In genomic region chr15:66802087-66803001, GRCh38 we compare ENCODE assay signal across 11 cellular contexts.
DNase-seq lines count a peak whose midpoint lies in the region; ATAC-seq and TF ChIP-seq lines count a peak whose summit lies in the region.
"Had no signal": no experiment of that assay in that cellular context is flagged by ENCODE, and none has a peak within 500 bp of the region (broad histone marks: within the 10 kb centered on the region; RNA-seq: fewer than 3 reads in every experiment).

No MANE protein-coding gene starts in this region.

- no peak for DNase-seq in CD14-positive monocyte (ENCODE audit: low spot score)
- no peak for DNase-seq in SK-N-SH
- peak; percentile 54 for DNase-seq in fibroblast of villous mesenchyme (ENCODE audit: low read depth)
- no peak for DNase-seq in psoas muscle
- no peak for DNase-seq in NCI-H2107 (lab: John Stamatoyannopoulos, UW)
- no peak for DNase-seq in NAMALWA (ENCODE audit: low spot score)
- DNase-seq: activated CD4-positive, alpha-beta T cell treated with anti-CD3 and anti-CD28 coated beads, Interleukin-2, amount 10 ng/mL, durations not matched to agents 24 days and 14 days; NCI-H187 treated with DMSO at 0.1 percent for 48 hours; stimulated activated CD4-positive, alpha-beta T cell treated with anti-CD3 and anti-CD28 coated beads, Interleukin-2, amount 100 ng/mL, for 48 hours had no signal

- peak overlapping the region; percentile 75 for H3K4me2 ChIP-seq in SK-N-SH

- no peaks in the 10 kb centered on the region for H3K36me3 Mint-ChIP-seq in CD14-positive monocyte

- WGBS in SK-N-SH (ENCODE audit: low lambda C conversion rate), result 47% methylated on average over 9 of the region's 12 CpGs
- 78 to 85% (median 83%) methylated on average over 12 of the region's 12 CpGs for WGBS in psoas muscle, 3 donors

- peaks cover 28% of the 10 kb centered on the region for H3F3A ChIP-seq in SK-N-SH (replicated peaks; ENCODE audit: insufficient read depth)

- peaks cover 24% of the 10 kb centered on the region for H3K4me1 Mint-ChIP-seq in CD14-positive monocyte
- H3K4me1 Mint-ChIP-seq: activated CD4-positive, alpha-beta T cell treated with anti-CD3 and anti-CD28 coated beads, Interleukin-2, amount 10 ng/mL, durations not matched to agents 24 days and 14 days had no signal

- H2AFZ ChIP-seq in SK-N-SH (ENCODE audit: low read depth), result peak overlapping the region; percentile 45

- ATAC-seq in psoas muscle (peak; percentile 28 to 47 (median 32)), GM18520 (IDR thresholded peaks at IDR 0.05; ENCODE audit: unreplicated experiment) (no peak), GM19455 (IDR thresholded peaks at IDR 0.05; ENCODE audit: unreplicated experiment) (no peak)

- no peak for TF ChIP-seq RAD21 in SK-N-SH (IDR thresholded peaks at IDR 0.05; ENCODE audit: low read length)

- H3K9ac ChIP-seq in SK-N-SH, result peak overlapping the region; percentile 72

- H3K9me3 Mint-ChIP-seq in CD14-positive monocyte, result peaks cover 0 to 1% (median 0%) of the 10 kb centered on the region in 7 donors
- H3K9me3 Mint-ChIP-seq: activated CD4-positive, alpha-beta T cell treated with anti-CD3 and anti-CD28 coated beads, Interleukin-2, amount 10 ng/mL, durations not matched to agents 24 days and 14 days had no signal

- H4K20me1 ChIP-seq in SK-N-SH (ENCODE audit: insufficient read depth), result no peaks in the 10 kb centered on the region

- peaks cover 18 to 44% of the 10 kb centered on the region in 2 experiments for H3K4me1 ChIP-seq in SK-N-SH (ENCODE audit: control insufficient read depth in 1 of 2, insufficient read depth in 2 of 2, low read depth in 1 of 2, low read length in 1 of 2)
- H3K4me1 ChIP-seq in psoas muscle, result peaks cover 6% of the 10 kb centered on the region

- H3K27me3 Mint-ChIP-seq in CD14-positive monocyte (ENCODE audit: low read depth in 3 of 3), result peaks cover 0 to 5% (median 3%) of the 10 kb centered on the region in 3 donors

- peak overlapping the region; percentile 80 to 98 for H3K27ac ChIP-seq in SK-N-SH (ENCODE audit: low read depth in 2 of 2, low read length in 1 of 2)
- H3K27ac ChIP-seq in psoas muscle, result peak overlapping the region; percentile 60

- CTCF ChIA-PET in SK-N-SH (lab: Yijun Ruan, JAX), result interaction anchor here (0.6 to 0.7 kb wide), 5 partner anchors 11 to 706 kb away, joined by 3 read pairs; no protein-coding TSS in a partner anchor

- peak overlapping the region in 4 of 7 donors; percentile 6 to 78 (median 52) for H3K27ac Mint-ChIP-seq in CD14-positive monocyte
- H3K27ac Mint-ChIP-seq: activated CD4-positive, alpha-beta T cell treated with anti-CD3 and anti-CD28 coated beads, Interleukin-2, amount 10 ng/mL, durations not matched to agents 24 days and 14 days had no signal

- no peaks in the 10 kb centered on the region for H3K36me3 ChIP-seq in SK-N-SH (replicated peaks in 1 of 2; ENCODE audit: control insufficient read depth in 1 of 2, insufficient read depth in 2 of 2, low read length in 1 of 2)
- no peaks in the 10 kb centered on the region for H3K36me3 ChIP-seq in psoas muscle (ENCODE audit: insufficient read depth in 1 of 2, low read depth in 1 of 2)

- no peaks in the 10 kb centered on the region for H3K9me2 ChIP-seq in SK-N-SH

- no peaks in the 10 kb centered on the region for H3K79me2 ChIP-seq in SK-N-SH (ENCODE audit: insufficient read depth)

- H3K27me3 ChIP-seq in SK-N-SH (ENCODE audit: insufficient read depth) (no peaks in the 10 kb centered on the region), psoas muscle (ENCODE audit: insufficient read depth in 3 of 3, low read length in 2 of 3) (peaks cover 0 to 2% (median 0%) of the 10 kb centered on the region in 3 donors)

- no peak overlapping the region for H3K4me3 Mint-ChIP-seq in CD14-positive monocyte
- H3K4me3 Mint-ChIP-seq: activated CD4-positive, alpha-beta T cell treated with anti-CD3 and anti-CD28 coated beads, Interleukin-2, amount 10 ng/mL, durations not matched to agents 24 days and 14 days had no signal

- 0 out of 4 replicates have a peak, but pooled peaks of 1 of the 2 experiments have one; percentile 24 for TF ChIP-seq EP300 in SK-N-SH (IDR thresholded peaks at IDR 0.05; ENCODE audit: borderline replicate concordance in 1 of 2, low read depth in 1 of 2, low read length in 1 of 2)

- TF ChIP-seq CTCF in CD14-positive monocyte (IDR thresholded peaks at IDR 0.05), result no peak
- TF ChIP-seq CTCF in SK-N-SH (IDR thresholded peaks at IDR 0.05), result no peak
- TF ChIP-seq CTCF in fibroblast of villous mesenchyme (IDR thresholded peaks at IDR 0.05; ENCODE audit: insufficient read depth, low read depth, low read length), result no peak
- TF ChIP-seq CTCF in psoas muscle (IDR thresholded peaks at IDR 0.05), result no peak

- intact Hi-C loops in CD14-positive monocyte (cut with micrococcal nuclease) (loop anchor here in 1 of 2 donors (5.0 kb wide), 1 partner anchor 50 kb away; no protein-coding TSS in a partner anchor), psoas muscle (cut with DNase I) (no loop called here)

- H3K9me3 ChIP-seq in SK-N-SH (no peaks in the 10 kb centered on the region), psoas muscle (no peaks in the 10 kb centered on the region)

- H3K4me3 ChIP-seq in SK-N-SH (ENCODE audit: low read depth in 2 of 2, low read length in 1 of 2) (0 out of 4 replicates have a peak overlapping the region, but pooled peaks of 1 of the 2 experiments have one; percentile 15), fibroblast of villous mesenchyme (ENCODE audit: low read depth, low read length) (no peak overlapping the region), psoas muscle (no peak overlapping the region)

- POLR2A ChIA-PET in SK-N-SH (lab: Yijun Ruan, JAX), result no interaction called here

TF ChIP-seq in SK-N-SH, 30 proteins besides CTCF, POLR2A, EP300 and RAD21 (continues in another document):
- no peak for TF ChIP-seq USF2 (IDR thresholded peaks at IDR 0.05; ENCODE audit: borderline replicate concordance, low read depth, low read length)
- no peak for TF ChIP-seq YY1 (IDR thresholded peaks at IDR 0.05; ENCODE audit: low read depth)
- TF ChIP-seq USF1 (IDR thresholded peaks at IDR 0.05; ENCODE audit: borderline replicate concordance, low read depth), result no peak
- TF ChIP-seq SMC3 (IDR thresholded peaks at IDR 0.05; ENCODE audit: low read depth, low read length), result no peak
- TF ChIP-seq IRF3 (IDR thresholded peaks at IDR 0.05; ENCODE audit: low read depth, low read length), result no peak
- TF ChIP-seq RFX5 (IDR thresholded peaks at IDR 0.05; ENCODE audit: low read length), result no peak
- no peak for TF ChIP-seq EZH2phosphoT487 (IDR thresholded peaks at IDR 0.05; ENCODE audit: borderline replicate concordance, low read depth)
- no peak for TF ChIP-seq ELF1 (IDR thresholded peaks at IDR 0.05)
- TF ChIP-seq CHD2 (IDR thresholded peaks at IDR 0.05; ENCODE audit: low read length, partially characterized antibody), result no peak
- no peak for TF ChIP-seq NFIC (IDR thresholded peaks at IDR 0.05; ENCODE audit: borderline replicate concordance)
- no peak for TF ChIP-seq SIN3A (IDR thresholded peaks at IDR 0.05; ENCODE audit: borderline replicate concordance, low read depth, low read length)
- TF ChIP-seq JUND (IDR thresholded peaks at IDR 0.05), result no peak
- TF ChIP-seq PBX3 (IDR thresholded peaks at IDR 0.05), result no peak
- TF ChIP-seq TCF12 (IDR thresholded peaks at IDR 0.05), result no peak

Comparison
In these comparisons a context has a peak if more than half of its experiments do, and no peak if none do; other contexts are left out.
1. ATAC-seq: peak in psoas muscle (4 of 4); none in GM18520 (single experiment) and GM19455 (single experiment).